ENCODE assay signal across 37 cellular contexts in genomic region chrX:2761246-2761645, GRCh38. TPM values are rescaled to one million over a fixed set of nuclear protein-coding genes. Genes with fewer than 3 reads are reported as not detected.
"Had no signal": no experiment of that assay in that cellular context is flagged by ENCODE, and none has a peak within 500 bp of the region (broad histone marks: within the 10 kb centered on the region; RNA-seq: fewer than 3 reads in every experiment).

No MANE protein-coding gene starts in this region.

- H3K9me3 Mint-ChIP-seq: activated CD4-positive, alpha-beta T cell treated with anti-CD3 and anti-CD28 coated beads, Interleukin-2, amount 10 ng/mL, durations not matched to agents 24 days and 14 days; activated CD8-positive, alpha-beta T cell treated with anti-CD3 and anti-CD28 coated beads for 36 hours; activated naive CD8-positive, alpha-beta T cell treated with anti-CD3 and anti-CD28 coated beads for 36 hours; activated T-cell treated with anti-CD3 and anti-CD28 coated beads, Interleukin-2, amount 50 U/mL, for 72 hours; activated T-helper 17 cell treated with anti-CD3 and anti-CD28 coated beads, Interleukin-2, amount 50 U/mL, for 72 hours had no signal

- H3K4me3 ChIP-seq: MG63 had no signal

- H3K27me3 Mint-ChIP-seq: activated CD4-positive, alpha-beta T cell treated with anti-CD3 and anti-CD28 coated beads, Interleukin-2, amount 10 ng/mL, durations not matched to agents 24 days and 14 days; activated CD8-positive, alpha-beta T cell treated with anti-CD3 and anti-CD28 coated beads for 36 hours; activated naive CD8-positive, alpha-beta T cell treated with anti-CD3 and anti-CD28 coated beads for 36 hours had no signal

- H3K4me3 Mint-ChIP-seq: activated CD4-positive, alpha-beta T cell treated with anti-CD3 and anti-CD28 coated beads, Interleukin-2, amount 10 ng/mL, durations not matched to agents 24 days and 14 days; activated CD8-positive, alpha-beta T cell treated with anti-CD3 and anti-CD28 coated beads for 36 hours; activated naive CD8-positive, alpha-beta T cell treated with anti-CD3 and anti-CD28 coated beads for 36 hours; activated T-cell treated with anti-CD3 and anti-CD28 coated beads, Interleukin-2, amount 50 U/mL, for 72 hours; activated T-helper 17 cell treated with anti-CD3 and anti-CD28 coated beads, Interleukin-2, amount 50 U/mL, for 72 hours had no signal

- H3K9me3 ChIP-seq: MG63 had no signal

- DNase-seq: activated CD4-positive, alpha-beta T cell treated with anti-CD3 and anti-CD28 coated beads, Interleukin-2, amount 10 ng/mL, durations not matched to agents 24 days and 14 days; activated CD4-positive, alpha-beta T cell treated with anti-CD3 and anti-CD28 coated beads, Interleukin-2, amount 50 U/mL, for 4 hours; activated CD8-positive, alpha-beta T cell treated with anti-CD3 and anti-CD28 coated beads for 36 hours; activated effector memory CD4-positive, alpha-beta T cell treated with anti-CD3 and anti-CD28 coated beads, Interleukin-2, amount 50 U/mL, for 16 hours; activated naive CD4-positive, alpha-beta T cell; activated naive CD4-positive, alpha-beta T cell treated with anti-CD3 and anti-CD28 coated beads, Interleukin-2, amount 50 U/mL, for 16 hours; activated naive CD8-positive, alpha-beta T cell treated with anti-CD3 and anti-CD28 coated beads for 36 hours; activated T-cell treated with anti-CD3 and anti-CD28 coated beads, Interleukin-2, amount 50 U/mL, for 1 hour; activated T-cell treated with anti-CD3 and anti-CD28 coated beads, Interleukin-2, amount 50 U/mL, for 72 hours; amniotic stem cell; aorta; Kasumi-1; KG1; MG63; NCI-H1048; NCI-H1105 treated with DMSO at 0.1 percent for 48 hours; NCI-H1436 treated with DMSO at 0.1 percent for 48 hours; NCI-H1694 treated with DMSO at 0.1 percent for 48 hours; NCI-H2029; NCI-H2171; NCI-H510A; NCI-H526; NCI-H748 treated with DMSO at 0.1 percent for 48 hours; NK-92 treated with Interleukin-12 subunit alpha and Interleukin-12 subunit beta, amount 100 ng/mL, for 24 hours; PC-3; SIG-M5; SW 1271; T-helper 1 cell; T1000; WERI-Rb-1 had no signal

- H3K4me1 Mint-ChIP-seq: activated CD4-positive, alpha-beta T cell treated with anti-CD3 and anti-CD28 coated beads, Interleukin-2, amount 10 ng/mL, durations not matched to agents 24 days and 14 days; activated T-helper 17 cell treated with anti-CD3 and anti-CD28 coated beads, Interleukin-2, amount 50 U/mL, for 72 hours had no signal

- H3K36me3 ChIP-seq: MG63, WERI-Rb-1 had no signal

- FAIRE-seq: RCC 7860 had no signal

- ATAC-seq: activated CD8-positive, alpha-beta T cell treated with anti-CD3 and anti-CD28 coated beads for 36 hours; activated T-cell treated with anti-CD3 and anti-CD28 coated beads, Interleukin-2, amount 50 U/mL, for 72 hours; activated T-helper 17 cell treated with anti-CD3 and anti-CD28 coated beads, Interleukin-2, amount 50 U/mL, for 72 hours; PC-3; Right ventricle myocardium inferior had no signal

- H3K36me3 Mint-ChIP-seq: activated naive CD8-positive, alpha-beta T cell treated with anti-CD3 and anti-CD28 coated beads for 36 hours had no signal

- H3K27ac ChIP-seq: RWPE1, WERI-Rb-1 had no signal

- H3K27ac Mint-ChIP-seq: activated CD4-positive, alpha-beta T cell treated with anti-CD3 and anti-CD28 coated beads, Interleukin-2, amount 10 ng/mL, durations not matched to agents 24 days and 14 days; activated CD8-positive, alpha-beta T cell treated with anti-CD3 and anti-CD28 coated beads for 36 hours; activated naive CD8-positive, alpha-beta T cell treated with anti-CD3 and anti-CD28 coated beads for 36 hours; activated T-cell treated with anti-CD3 and anti-CD28 coated beads, Interleukin-2, amount 50 U/mL, for 72 hours; activated T-helper 17 cell treated with anti-CD3 and anti-CD28 coated beads, Interleukin-2, amount 50 U/mL, for 72 hours had no signal

RNA-seq across cellular contexts. Expression of gene XG, which starts 9.4 kb away (rescaled TPM):
- total RNA-seq: activated CD4-positive, alpha-beta T cell treated with anti-CD3 and anti-CD28 coated beads, Interleukin-2, amount 10 ng/mL, durations not matched to agents 24 days and 14 days; activated CD8-positive, alpha-beta memory T cell treated with anti-CD3 and anti-CD28 coated beads for 36 hours; activated CD8-positive, alpha-beta T cell treated with anti-CD3 and anti-CD28 coated beads for 36 hours; activated naive CD8-positive, alpha-beta T cell treated with anti-CD3 and anti-CD28 coated beads for 36 hours; activated T-cell treated with anti-CD3 and anti-CD28 coated beads, Interleukin-2, amount 50 U/mL, for 72 hours; PC-3; SK-MEL-5; T-helper 2 cell treated with Interferon-gamma antibody and Interleukin-4, amounts not matched to agents 100 ng/mL and 5 ng/mL, for 36 hours had no signal
